In the genomic region with DNA sequence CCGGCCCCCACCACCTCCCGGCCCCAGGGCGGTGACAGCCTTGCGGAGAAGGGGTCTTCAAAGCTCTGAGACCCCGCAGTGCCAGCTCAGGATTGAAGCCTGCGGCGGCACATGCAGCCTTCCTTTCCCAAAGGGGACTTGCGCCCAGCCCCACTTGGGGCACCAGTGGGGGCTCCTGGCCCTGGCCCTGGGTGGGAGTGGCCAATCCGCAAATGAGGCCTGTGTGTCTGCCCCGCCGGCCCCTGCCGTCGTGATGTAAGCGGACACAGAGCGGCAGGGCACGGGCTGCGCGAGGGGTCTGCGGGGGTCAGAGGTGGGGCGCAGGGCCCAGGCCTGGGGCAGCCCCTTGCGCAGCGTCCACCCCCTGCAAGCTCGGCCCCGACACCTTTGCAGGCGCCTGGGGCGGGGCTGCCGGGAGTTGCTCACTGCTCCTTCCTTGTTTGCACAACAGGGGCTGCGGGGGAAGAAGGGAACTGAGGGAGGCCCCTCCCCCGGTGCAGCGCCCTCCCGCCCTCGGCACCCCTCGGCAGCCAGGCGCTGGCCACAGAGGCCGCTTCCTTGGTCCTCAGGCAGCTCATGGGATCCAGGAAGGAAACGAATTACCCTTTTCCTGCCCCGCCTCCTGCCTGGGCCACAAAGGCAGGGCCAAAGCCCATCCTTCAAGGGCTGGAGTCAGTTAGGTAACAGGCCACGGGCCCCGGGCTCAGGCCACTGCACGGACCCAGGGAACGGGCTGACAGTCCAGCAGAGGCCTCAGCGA, we compare ENCODE assay signal across 9 cellular contexts. TPM values are rescaled to one million over a fixed set of nuclear protein-coding genes. Genes with fewer than 3 reads are reported as not detected.
A peak's percentile ranks its signal among the peaks of the same experiment; 100 is the strongest.
DNase-seq lines count a peak whose midpoint lies in the region; ATAC-seq, FAIRE-seq and TF ChIP-seq lines count a peak whose summit lies in the region.
"Had no signal": no experiment of that assay in that cellular context is flagged by ENCODE, and none has a peak within 500 bp of the region (broad histone marks: within the 10 kb centered on the region; RNA-seq: fewer than 3 reads in every experiment).

No MANE protein-coding gene starts in this region.

- H3K4me1 ChIP-seq in A673 (ENCODE audit: insufficient read depth, low read length, poor library complexity, severe bottlenecking) (peaks cover 32% of the 10 kb centered on the region), Peyer's patch (peaks cover 0 to 74% (median 38%) of the 10 kb centered on the region in 4 donors)

- H3K4me3 ChIP-seq in A673 (ENCODE audit: low read depth, low read length, poor library complexity, severe bottlenecking) (peak overlapping the region; percentile 31), Peyer's patch (peak overlapping the region; percentile 60 to 89 (median 69))

- peak; percentile 10 for ATAC-seq in esophagus mucosa
- ATAC-seq in HG03175 (IDR thresholded peaks at IDR 0.05; ENCODE audit: unreplicated experiment): no peak

- no peaks in the 10 kb centered on the region for H3K9me3 ChIP-seq in A673 (ENCODE audit: low read depth, low read length, poor library complexity, severe bottlenecking)
- H3K9me3 ChIP-seq in Peyer's patch: no peaks in the 10 kb centered on the region

- peaks cover 7% of the 10 kb centered on the region for H3K27me3 ChIP-seq in A673 (replicated peaks; ENCODE audit: insufficient read depth, low read depth, low read length, poor library complexity)
- no peaks in the 10 kb centered on the region for H3K27me3 ChIP-seq in Peyer's patch

- peak in 1 of 2 donors; percentile 61 for TF ChIP-seq POLR2A in Peyer's patch (IDR thresholded peaks at IDR 0.05)

- POLR2A ChIA-PET in A673 (lab: Charles Lee; ENCODE audit: low non-redundant PET): no interaction called here

- TF ChIP-seq CTCF in A673 (conservative IDR thresholded peaks at IDR 0.05; ENCODE audit: low read depth, low read length) (no peak), Peyer's patch (IDR thresholded peaks at IDR 0.05) (peak in 2 of 6 experiments; percentile 3)

- H3K36me3 ChIP-seq in A673 (ENCODE audit: insufficient read depth, low read length, poor library complexity, severe bottlenecking) (no peaks in the 10 kb centered on the region), Peyer's patch (peaks cover 0 to under 1% (median 0%) of the 10 kb centered on the region in 3 donors)

- CTCF ChIA-PET in A673 (lab: Charles Lee): no interaction called here

- no peak for DNase-seq in A673 (ENCODE audit: low spot score)
- DNase-seq in GM18507 (ENCODE audit: extremely low spot score, insufficient read length, low read depth): no peak
- DNase-seq in Peyer's patch: peak; percentile 75 to 87 (median 84)
- peak; percentile 26 for DNase-seq in myocyte (ENCODE audit: low read depth)
- DNase-seq in NCI-H1930 (lab: John Stamatoyannopoulos, UW): no peak
- no peak for DNase-seq in NCI-H2227 (lab: John Stamatoyannopoulos, UW; ENCODE audit: unreplicated experiment)

- intact Hi-C loops in A673 (cut with micrococcal nuclease; ENCODE audit: unreplicated experiment): no loop called here

- no TSS peak for BruUV-seq in A673 (replicated peaks; lab: Mats Ljungman, UMichigan)

- H3K27ac ChIP-seq in A673 (ENCODE audit: low read depth, low read length, poor library complexity, severe bottlenecking) (no peak overlapping the region), Peyer's patch (peak overlapping the region; percentile 95 to 99 (median 96))

- FAIRE-seq in GM18507 (lab: Jason Lieb, UNC): peak; percentile 53
- FAIRE-seq: islet of Langerhans had no signal

RNA-seq across cellular contexts. Expression of a gene that starts 2.9 kb away (rescaled TPM):
- total RNA-seq in A673 (2021) (0.97 and 2.8 TPM in 2 replicates), Peyer's patch (10 to 100 TPM; 18.9 to 55.0 (median 35.3) TPM), esophagus mucosa (50.0 TPM), myocyte (94.9 and 164 TPM in 2 replicates)
- polyA plus RNA-seq in myocyte (2012): 261 TPM

RNA-seq across cellular contexts. Expression of a gene that starts 19.1 kb away (rescaled TPM):
- total RNA-seq in A673 (2021) (43.6 and 58.8 TPM in 2 replicates), Peyer's patch (100 to 1,000 TPM in 2 of 4 donors, 10 to 100 TPM in 2; 28.2 to 144 (median 79.8) TPM), esophagus mucosa (23.2 TPM), myocyte (7.9 and 11.3 TPM in 2 replicates)
- 25.5 TPM for polyA plus RNA-seq in myocyte (2012)

RNA-seq across cellular contexts. Expression of a gene that starts 41.8 kb away (rescaled TPM):
- total RNA-seq in A673 (2021) (139 and 150 TPM in 2 replicates), Peyer's patch (100 to 1,000 TPM; 148 to 232 (median 215) TPM), esophagus mucosa (65.7 TPM), myocyte (29.0 and 37.1 TPM in 2 replicates)
- 106 TPM for polyA plus RNA-seq in myocyte (2012)

Comparison
In these comparisons a context has a peak if more than half of its experiments do, and no peak if none do; other contexts are left out.
1. DNase-seq: peak in Peyer's patch (3 of 3) and myocyte (single experiment); none in A673 (single experiment), GM18507 (single experiment), NCI-H1930 (0 of 2) and NCI-H2227 (single experiment).